Comparison of ENCODE assay signal across 20 cellular contexts in genomic region chr6:97765480-97765879, GRCh38.
A peak's percentile ranks its signal among the peaks of the same experiment; 100 is the strongest.
DNase-seq lines count a peak whose midpoint lies in the region; ATAC-seq and TF ChIP-seq lines count a peak whose summit lies in the region.
"Had no signal": no experiment of that assay in that cellular context is flagged by ENCODE, and none has a peak within 500 bp of the region (broad histone marks: within the 10 kb centered on the region; RNA-seq: fewer than 3 reads in every experiment).

No MANE protein-coding gene starts in this region.

- intact Hi-C loops in PC-3 (cut with micrococcal nuclease), result no loop called here

- H3K4me2 ChIP-seq in PC-3 (ENCODE audit: low read length) (no peak overlapping the region), neural progenitor cell (no peak overlapping the region)

- H3K4me1 ChIP-seq in PC-3 (ENCODE audit: insufficient read depth, low read length) (no peaks in the 10 kb centered on the region), neural progenitor cell (no peaks in the 10 kb centered on the region)
- H3K4me1 ChIP-seq: psoas muscle, suprapubic skin had no signal

- DNase-seq in EH (ENCODE audit: low read depth) (peak; percentile 1), PC-3 (peak; percentile 2), epithelial cell of esophagus (ENCODE audit: low read depth) (peak; percentile 44), neural progenitor cell (ENCODE audit: low spot score) (no peak), chondrocyte (ENCODE audit: low spot score) (no peak), NCI-H1105 (lab: John Stamatoyannopoulos, UW) (no peak)
- DNase-seq in stimulated activated CD8-positive, alpha-beta memory T cell treated with anti-CD3 and anti-CD28 coated beads, Interleukin-4, amount 100 ng/mL, for 48 hours, result no peak
- DNase-seq: activated CD4-positive, alpha-beta T cell treated with anti-CD3 and anti-CD28 coated beads, Interleukin-2, amount 50 U/mL, for 4 hours; activated naive CD4-positive, alpha-beta T cell; activated T-cell treated with anti-CD3 and anti-CD28 coated beads for 4 hours; aorta; cortex of kidney; DND-41; Kasumi-1; NCI-H526 treated with DMSO at 0.1 percent for 48 hours; psoas muscle; SHP77 treated with DMSO at 0.1 percent for 48 hours had no signal

- no peak for TF ChIP-seq CTCF in PC-3 (conservative IDR thresholded peaks at IDR 0.05; ENCODE audit: low read depth, low read length)
- no peak for TF ChIP-seq CTCF in epithelial cell of esophagus (IDR thresholded peaks at IDR 0.05; ENCODE audit: insufficient read depth, low read depth, low read length, missing control alignments)
- no peak for TF ChIP-seq CTCF in neural progenitor cell (IDR thresholded peaks at IDR 0.05)
- no peak for TF ChIP-seq CTCF in chondrocyte (IDR thresholded peaks at IDR 0.05)

- CTCF ChIA-PET in PC-3 (lab: Charles Lee), result no interaction called here

- POLR2A ChIA-PET in PC-3 (lab: Charles Lee; ENCODE audit: unreplicated experiment), result no interaction called here

- no peak overlapping the region for H3K27ac Mint-ChIP-seq in neural progenitor cell
- H3K27ac Mint-ChIP-seq in chondrocyte (ENCODE audit: unreplicated experiment), result no peak overlapping the region
- H3K27ac Mint-ChIP-seq: T-helper 1 cell treated with Interleukin-12 subunit alpha and Interleukin-12 subunit beta and Interleukin-4 antibody, amounts not matched to agents 30 μg/mL and 1 μg/mL, for 36 hours had no signal

- H3K4me3 Mint-ChIP-seq in neural progenitor cell (no peak overlapping the region), chondrocyte (ENCODE audit: unreplicated experiment) (no peak overlapping the region)
- H3K4me3 Mint-ChIP-seq: T-helper 1 cell treated with Interleukin-12 subunit alpha and Interleukin-12 subunit beta and Interleukin-4 antibody, amounts not matched to agents 30 μg/mL and 1 μg/mL, for 36 hours had no signal

- H3K27ac ChIP-seq in PC-3 (ENCODE audit: low read length) (no peak overlapping the region), neural progenitor cell (no peak overlapping the region)
- H3K27ac ChIP-seq: psoas muscle, suprapubic skin had no signal

- H3K9me3 Mint-ChIP-seq in neural progenitor cell, result peaks cover 5% of the 10 kb centered on the region
- H3K9me3 Mint-ChIP-seq in chondrocyte (ENCODE audit: low read depth), result no peaks in the 10 kb centered on the region
- H3K9me3 Mint-ChIP-seq: T-helper 1 cell treated with Interleukin-12 subunit alpha and Interleukin-12 subunit beta and Interleukin-4 antibody, amounts not matched to agents 30 μg/mL and 1 μg/mL, for 36 hours had no signal

- H4K20me1 ChIP-seq in PC-3 (ENCODE audit: low read length), result no peaks in the 10 kb centered on the region
- H4K20me1 ChIP-seq in neural progenitor cell (ENCODE audit: low read depth), result no peaks in the 10 kb centered on the region

- H3K27me3 Mint-ChIP-seq in neural progenitor cell (ENCODE audit: insufficient read depth, low read depth) (no peaks in the 10 kb centered on the region), chondrocyte (ENCODE audit: low read depth) (peaks cover 2% of the 10 kb centered on the region)

- BruUV-seq in PC-3 (replicated peaks; lab: Mats Ljungman, UMichigan), result no TSS peak

- H3K36me3 ChIP-seq in PC-3 (ENCODE audit: low read depth, low read length) (no peaks in the 10 kb centered on the region), neural progenitor cell (no peaks in the 10 kb centered on the region)
- H3K36me3 ChIP-seq: suprapubic skin had no signal

- no peaks in the 10 kb centered on the region for H3K9me3 ChIP-seq in PC-3 (ENCODE audit: low read length)
- H3K9me3 ChIP-seq in neural progenitor cell (ENCODE audit: low read depth), result no peaks in the 10 kb centered on the region
- H3K9me3 ChIP-seq: psoas muscle, suprapubic skin had no signal

- H3K9me2 ChIP-seq in PC-3 (replicated peaks; ENCODE audit: low read length), result no peaks in the 10 kb centered on the region

- H3K36me3 Mint-ChIP-seq in neural progenitor cell, result no peaks in the 10 kb centered on the region
- H3K36me3 Mint-ChIP-seq in chondrocyte (ENCODE audit: low read depth), result no peaks in the 10 kb centered on the region

- no peak overlapping the region for H2AFZ ChIP-seq in PC-3 (ENCODE audit: low read length)
- peak overlapping the region; percentile 5 for H2AFZ ChIP-seq in neural progenitor cell (replicated peaks)

- ATAC-seq in PC-3, result no peak
- no peak for ATAC-seq in HG03025 (IDR thresholded peaks at IDR 0.05; ENCODE audit: low FRiP score, unreplicated experiment)
- ATAC-seq: psoas muscle had no signal

- peaks cover 10% of the 10 kb centered on the region for H3K4me1 Mint-ChIP-seq in neural progenitor cell
- peaks cover 4% of the 10 kb centered on the region for H3K4me1 Mint-ChIP-seq in chondrocyte (ENCODE audit: low read depth)

- H3K4me3 ChIP-seq in PC-3 (ENCODE audit: low read length) (no peak overlapping the region), epithelial cell of esophagus (ENCODE audit: low read length) (no peak overlapping the region), neural progenitor cell (no peak overlapping the region)
- H3K4me3 ChIP-seq: psoas muscle, suprapubic skin had no signal

- H3K27me3 ChIP-seq in PC-3 (ENCODE audit: low read length) (no peaks in the 10 kb centered on the region), neural progenitor cell (no peaks in the 10 kb centered on the region)
- H3K27me3 ChIP-seq: suprapubic skin had no signal

- H3K79me2 ChIP-seq in PC-3 (ENCODE audit: low read length) (no peaks in the 10 kb centered on the region), neural progenitor cell (ENCODE audit: low read depth) (no peaks in the 10 kb centered on the region)

- no peaks in the 10 kb centered on the region for H3F3A ChIP-seq in PC-3 (ENCODE audit: low read length, unreplicated experiment)
- H3F3A ChIP-seq in neural progenitor cell (ENCODE audit: low read depth), result no peaks in the 10 kb centered on the region

- H3K9ac ChIP-seq in PC-3 (ENCODE audit: low read length), result no peak overlapping the region
- H3K9ac ChIP-seq in neural progenitor cell, result no peak overlapping the region

Comparison
In these comparisons a context has a peak if more than half of its experiments do, and no peak if none do; other contexts are left out.
1. DNase-seq: peak in EH (single experiment), PC-3 (single experiment) and epithelial cell of esophagus (single experiment); none in neural progenitor cell (single experiment), chondrocyte (single experiment), NCI-H1105 (single experiment) and stimulated activated CD8-positive, alpha-beta memory T cell treated with anti-CD3 and anti-CD28 coated beads, Interleukin-4, amount 100 ng/mL, for 48 hours (single experiment).